ENCODE assay signal across 1 cellular context in the genomic region with DNA sequence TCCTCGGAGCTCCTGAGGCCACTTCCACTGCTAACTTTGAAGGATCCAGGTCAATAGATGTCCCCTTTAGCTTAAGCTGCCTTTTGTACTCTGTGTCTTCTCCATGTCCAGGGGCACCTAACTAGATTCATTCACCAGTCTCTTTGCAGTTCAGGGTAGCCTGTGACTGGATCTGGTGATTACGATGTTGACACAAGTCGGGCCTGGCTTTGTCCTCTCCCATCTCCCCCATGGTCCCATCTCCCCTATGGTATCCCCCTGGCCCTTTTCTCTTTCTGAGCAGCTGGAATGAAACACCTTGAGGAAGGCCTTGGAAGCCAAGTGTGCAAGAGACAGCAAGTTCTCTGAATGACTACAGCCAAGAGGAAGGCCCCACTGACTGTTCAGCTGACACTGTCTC.
TF ChIP-seq lines count a peak whose summit lies in the region.

No MANE protein-coding gene starts in this region.

TF ChIP-seq in SK-N-SH, 30 proteins besides CTCF, POLR2A, EP300 and RAD21:
- TF ChIP-seq RCOR1 (IDR thresholded peaks at IDR 0.05; ENCODE audit: low read length) (no peak), TCF12 (IDR thresholded peaks at IDR 0.05) (no peak), SIN3A (IDR thresholded peaks at IDR 0.05; ENCODE audit: borderline replicate concordance, low read depth, low read length) (no peak), MEF2A (IDR thresholded peaks at IDR 0.05; ENCODE audit: borderline replicate concordance, low read depth) (no peak), EZH2phosphoT487 (IDR thresholded peaks at IDR 0.05; ENCODE audit: borderline replicate concordance, low read depth) (no peak), TEAD4 (IDR thresholded peaks at IDR 0.05; ENCODE audit: borderline replicate concordance, insufficient read depth) (no peak), ELF1 (IDR thresholded peaks at IDR 0.05) (no peak), RFX5 (IDR thresholded peaks at IDR 0.05; ENCODE audit: low read length) (no peak), GABPA (IDR thresholded peaks at IDR 0.05; ENCODE audit: low read depth) (no peak), NRF1 (IDR thresholded peaks at IDR 0.05; ENCODE audit: low read depth, low read length) (no peak), YY1 (IDR thresholded peaks at IDR 0.05; ENCODE audit: low read depth) (no peak), POLR2AphosphoS5 (IDR thresholded peaks at IDR 0.05; ENCODE audit: low read depth, low read length) (no peak), TAF1 (IDR thresholded peaks at IDR 0.05; ENCODE audit: borderline replicate concordance, low read depth, low read length) (no peak), NFIC (IDR thresholded peaks at IDR 0.05; ENCODE audit: borderline replicate concordance) (no peak), SMC3 (IDR thresholded peaks at IDR 0.05; ENCODE audit: low read depth, low read length) (no peak), FOSL2 (IDR thresholded peaks at IDR 0.05; ENCODE audit: borderline replicate concordance, low read depth) (no peak)
- TF ChIP-seq, protein P1, sequence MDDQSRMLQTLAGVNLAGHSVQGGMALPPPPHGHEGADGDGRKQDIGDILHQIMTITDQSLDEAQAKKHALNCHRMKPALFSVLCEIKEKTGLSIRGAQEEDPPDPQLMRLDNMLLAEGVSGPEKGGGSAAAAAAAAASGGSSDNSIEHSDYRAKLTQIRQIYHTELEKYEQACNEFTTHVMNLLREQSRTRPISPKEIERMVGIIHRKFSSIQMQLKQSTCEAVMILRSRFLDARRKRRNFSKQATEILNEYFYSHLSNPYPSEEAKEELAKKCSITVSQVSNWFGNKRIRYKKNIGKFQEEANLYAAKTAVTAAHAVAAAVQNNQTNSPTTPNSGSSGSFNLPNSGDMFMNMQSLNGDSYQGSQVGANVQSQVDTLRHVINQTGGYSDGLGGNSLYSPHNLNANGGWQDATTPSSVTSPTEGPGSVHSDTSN (IDR thresholded peaks at IDR 0.05): no peak
- TF ChIP-seq, protein P2, sequence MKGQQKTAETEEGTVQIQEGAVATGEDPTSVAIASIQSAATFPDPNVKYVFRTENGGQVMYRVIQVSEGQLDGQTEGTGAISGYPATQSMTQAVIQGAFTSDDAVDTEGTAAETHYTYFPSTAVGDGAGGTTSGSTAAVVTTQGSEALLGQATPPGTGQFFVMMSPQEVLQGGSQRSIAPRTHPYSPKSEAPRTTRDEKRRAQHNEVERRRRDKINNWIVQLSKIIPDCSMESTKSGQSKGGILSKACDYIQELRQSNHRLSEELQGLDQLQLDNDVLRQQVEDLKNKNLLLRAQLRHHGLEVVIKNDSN (IDR thresholded peaks at IDR 0.05; ENCODE audit: borderline replicate concordance, low read depth): no peak
- TF ChIP-seq, protein P3, sequence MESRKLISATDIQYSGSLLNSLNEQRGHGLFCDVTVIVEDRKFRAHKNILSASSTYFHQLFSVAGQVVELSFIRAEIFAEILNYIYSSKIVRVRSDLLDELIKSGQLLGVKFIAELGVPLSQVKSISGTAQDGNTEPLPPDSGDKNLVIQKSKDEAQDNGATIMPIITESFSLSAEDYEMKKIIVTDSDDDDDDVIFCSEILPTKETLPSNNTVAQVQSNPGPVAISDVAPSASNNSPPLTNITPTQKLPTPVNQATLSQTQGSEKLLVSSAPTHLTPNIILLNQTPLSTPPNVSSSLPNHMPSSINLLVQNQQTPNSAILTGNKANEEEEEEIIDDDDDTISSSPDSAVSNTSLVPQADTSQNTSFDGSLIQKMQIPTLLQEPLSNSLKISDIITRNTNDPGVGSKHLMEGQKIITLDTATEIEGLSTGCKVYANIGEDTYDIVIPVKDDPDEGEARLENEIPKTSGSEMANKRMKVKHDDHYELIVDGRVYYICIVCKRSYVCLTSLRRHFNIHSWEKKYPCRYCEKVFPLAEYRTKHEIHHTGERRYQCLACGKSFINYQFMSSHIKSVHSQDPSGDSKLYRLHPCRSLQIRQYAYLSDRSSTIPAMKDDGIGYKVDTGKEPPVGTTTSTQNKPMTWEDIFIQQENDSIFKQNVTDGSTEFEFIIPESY (IDR thresholded peaks at IDR 0.05; ENCODE audit: borderline replicate concordance, low read depth): no peak
